ENCODE assay signal across 9 cellular contexts in the genomic region with DNA sequence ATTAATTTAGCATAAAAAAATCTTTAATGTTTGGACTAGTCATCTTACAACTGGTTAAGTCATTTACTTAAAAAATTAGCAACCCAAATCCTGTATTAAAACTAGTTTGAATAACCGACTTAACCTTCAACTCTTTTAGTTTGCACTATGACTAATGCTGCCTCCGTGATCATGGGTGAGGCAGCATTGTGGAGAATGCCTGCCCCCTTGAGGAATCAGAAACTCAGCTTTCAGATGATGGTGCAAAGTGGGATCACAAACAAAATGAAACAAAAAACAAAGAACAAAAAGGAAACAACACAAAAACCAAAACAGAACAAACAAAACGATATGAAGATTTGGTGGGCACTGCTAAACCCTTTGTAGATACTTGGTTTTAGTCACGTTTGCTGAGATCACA.
DNase-seq lines count a peak whose midpoint lies in the region; ATAC-seq and TF ChIP-seq lines count a peak whose summit lies in the region.
"Had no signal": no experiment of that assay in that cellular context is flagged by ENCODE, and none has a peak within 500 bp of the region (broad histone marks: within the 10 kb centered on the region; RNA-seq: fewer than 3 reads in every experiment).

No MANE protein-coding gene starts in this region.

- no peaks in the 10 kb centered on the region for H3K36me3 ChIP-seq in RWPE2 (ENCODE audit: low read depth)
- H3K36me3 ChIP-seq in thoracic aorta: no peaks in the 10 kb centered on the region
- H3K36me3 ChIP-seq in HAP-1 (replicated peaks): no peaks in the 10 kb centered on the region

- in situ Hi-C loops in HAP-1 (cut with MboI; ENCODE audit: low sequenced_read_pairs): no loop called here

- H3K9me3 ChIP-seq in RWPE2 (ENCODE audit: severe bottlenecking) (no peaks in the 10 kb centered on the region), thoracic aorta (no peaks in the 10 kb centered on the region), HAP-1 (no peaks in the 10 kb centered on the region)

- TF ChIP-seq CTCF in RWPE2 (IDR thresholded peaks at IDR 0.05; ENCODE audit: poor library complexity, severe bottlenecking): peak; percentile 80
- peak; percentile 50 for TF ChIP-seq CTCF in thoracic aorta (IDR thresholded peaks at IDR 0.05)

- H3K4me1 ChIP-seq in RWPE2 (ENCODE audit: insufficient read depth, poor library complexity, severe bottlenecking) (peaks cover 17% of the 10 kb centered on the region), thoracic aorta (ENCODE audit: control insufficient read depth in 1 of 2, low read depth in 2 of 2) (no peaks in the 10 kb centered on the region), HAP-1 (no peaks in the 10 kb centered on the region)

- DNase-seq in NCI-H2196 (lab: John Stamatoyannopoulos, UW; ENCODE audit: unreplicated experiment) (peak; percentile 5), NCI-H2196 treated with DMSO at 0.1 percent for 48 hours (lab: John Stamatoyannopoulos, UW; ENCODE audit: unreplicated experiment) (no peak), RWPE2 (ENCODE audit: low spot score) (no peak), glomerular visceral epithelial cell (ENCODE audit: extremely low spot score) (peak; percentile 29), thoracic aorta (ENCODE audit: low spot score) (no peak), HAP-1 (ENCODE audit: low spot score in 2 of 2) (no peak)
- DNase-seq: CD4-positive, CD25-positive, alpha-beta regulatory T cell had no signal

- H3K27ac ChIP-seq in RWPE2 (ENCODE audit: poor library complexity, severe bottlenecking): no peak overlapping the region
- no peak overlapping the region for H3K27ac ChIP-seq in thoracic aorta

- ATAC-seq in RWPE2 (ENCODE audit: low read depth): peak; percentile 78
- no peak for ATAC-seq in thoracic aorta (ENCODE audit: insufficient number of reproducible peaks, low FRiP score, low read depth)
- no peak for ATAC-seq in GM19324 (IDR thresholded peaks at IDR 0.05; ENCODE audit: low FRiP score, unreplicated experiment)
- no peak for ATAC-seq in GM18858 (IDR thresholded peaks at IDR 0.05; ENCODE audit: unreplicated experiment)

- H3K27me3 ChIP-seq in RWPE2 (ENCODE audit: insufficient read depth, poor library complexity, severe bottlenecking) (no peaks in the 10 kb centered on the region), thoracic aorta (replicated peaks; ENCODE audit: insufficient read depth) (no peaks in the 10 kb centered on the region), HAP-1 (ENCODE audit: low read depth) (no peaks in the 10 kb centered on the region)

- no peak overlapping the region for H3K4me3 ChIP-seq in RWPE2 (ENCODE audit: severe bottlenecking)
- no peak overlapping the region for H3K4me3 ChIP-seq in thoracic aorta
- H3K4me3 ChIP-seq in HAP-1: no peak overlapping the region

Comparison
In these comparisons a context has a peak if more than half of its experiments do, and no peak if none do; other contexts are left out.
1. DNase-seq: peak in NCI-H2196 (single experiment) and glomerular visceral epithelial cell (single experiment); none in NCI-H2196 treated with DMSO at 0.1 percent for 48 hours (single experiment), RWPE2 (single experiment), thoracic aorta (single experiment) and HAP-1 (0 of 2).